ENCODE assay signal across 1 cellular context in the genomic region with DNA sequence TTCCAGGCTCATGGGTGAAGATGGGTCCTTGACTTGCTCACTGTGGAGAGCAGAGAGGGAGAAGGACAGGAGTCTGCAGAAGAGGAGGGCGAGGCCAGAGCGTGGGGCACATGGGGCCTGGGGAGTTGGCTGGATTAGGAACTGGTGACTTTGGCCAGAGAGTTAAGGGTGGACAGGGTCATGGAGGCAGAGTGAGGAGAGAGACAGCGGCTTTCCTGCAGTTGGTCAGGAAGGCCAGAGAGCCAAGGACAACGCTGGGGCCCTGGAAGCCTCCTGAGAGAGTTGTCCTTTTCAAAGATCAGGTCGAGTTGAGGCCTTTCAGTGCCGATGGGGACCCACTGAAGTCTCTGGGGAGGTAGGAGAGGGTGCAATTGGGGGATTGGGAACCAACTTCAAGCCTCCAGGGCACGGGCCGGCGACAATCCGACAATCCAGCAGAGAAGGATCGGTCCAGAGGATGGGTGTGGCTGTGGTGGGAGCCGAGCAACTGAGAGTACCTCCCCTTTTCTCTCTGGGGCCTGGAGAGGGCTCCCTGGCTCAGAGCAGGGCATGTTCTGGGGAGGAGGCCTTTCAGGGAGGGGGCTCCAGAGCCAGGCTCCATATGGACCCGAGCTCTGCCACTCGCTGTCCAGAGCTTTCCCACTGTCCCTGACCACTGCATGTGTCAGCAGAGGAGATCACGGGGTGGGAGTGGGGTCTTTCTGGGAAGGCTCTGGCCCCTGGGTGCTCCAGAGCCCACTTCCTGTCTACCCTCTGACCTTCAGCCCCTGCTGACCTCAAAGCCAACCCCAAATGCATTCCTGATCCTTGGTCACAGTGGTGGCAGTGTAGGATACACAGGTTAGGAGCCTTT.
TF ChIP-seq lines count a peak whose summit lies in the region.

No MANE protein-coding gene starts in this region.

TF ChIP-seq in GM23338, 12 proteins besides CTCF, POLR2A, EP300 and RAD21 (continued from another document):
- TF ChIP-seq, protein P1, sequence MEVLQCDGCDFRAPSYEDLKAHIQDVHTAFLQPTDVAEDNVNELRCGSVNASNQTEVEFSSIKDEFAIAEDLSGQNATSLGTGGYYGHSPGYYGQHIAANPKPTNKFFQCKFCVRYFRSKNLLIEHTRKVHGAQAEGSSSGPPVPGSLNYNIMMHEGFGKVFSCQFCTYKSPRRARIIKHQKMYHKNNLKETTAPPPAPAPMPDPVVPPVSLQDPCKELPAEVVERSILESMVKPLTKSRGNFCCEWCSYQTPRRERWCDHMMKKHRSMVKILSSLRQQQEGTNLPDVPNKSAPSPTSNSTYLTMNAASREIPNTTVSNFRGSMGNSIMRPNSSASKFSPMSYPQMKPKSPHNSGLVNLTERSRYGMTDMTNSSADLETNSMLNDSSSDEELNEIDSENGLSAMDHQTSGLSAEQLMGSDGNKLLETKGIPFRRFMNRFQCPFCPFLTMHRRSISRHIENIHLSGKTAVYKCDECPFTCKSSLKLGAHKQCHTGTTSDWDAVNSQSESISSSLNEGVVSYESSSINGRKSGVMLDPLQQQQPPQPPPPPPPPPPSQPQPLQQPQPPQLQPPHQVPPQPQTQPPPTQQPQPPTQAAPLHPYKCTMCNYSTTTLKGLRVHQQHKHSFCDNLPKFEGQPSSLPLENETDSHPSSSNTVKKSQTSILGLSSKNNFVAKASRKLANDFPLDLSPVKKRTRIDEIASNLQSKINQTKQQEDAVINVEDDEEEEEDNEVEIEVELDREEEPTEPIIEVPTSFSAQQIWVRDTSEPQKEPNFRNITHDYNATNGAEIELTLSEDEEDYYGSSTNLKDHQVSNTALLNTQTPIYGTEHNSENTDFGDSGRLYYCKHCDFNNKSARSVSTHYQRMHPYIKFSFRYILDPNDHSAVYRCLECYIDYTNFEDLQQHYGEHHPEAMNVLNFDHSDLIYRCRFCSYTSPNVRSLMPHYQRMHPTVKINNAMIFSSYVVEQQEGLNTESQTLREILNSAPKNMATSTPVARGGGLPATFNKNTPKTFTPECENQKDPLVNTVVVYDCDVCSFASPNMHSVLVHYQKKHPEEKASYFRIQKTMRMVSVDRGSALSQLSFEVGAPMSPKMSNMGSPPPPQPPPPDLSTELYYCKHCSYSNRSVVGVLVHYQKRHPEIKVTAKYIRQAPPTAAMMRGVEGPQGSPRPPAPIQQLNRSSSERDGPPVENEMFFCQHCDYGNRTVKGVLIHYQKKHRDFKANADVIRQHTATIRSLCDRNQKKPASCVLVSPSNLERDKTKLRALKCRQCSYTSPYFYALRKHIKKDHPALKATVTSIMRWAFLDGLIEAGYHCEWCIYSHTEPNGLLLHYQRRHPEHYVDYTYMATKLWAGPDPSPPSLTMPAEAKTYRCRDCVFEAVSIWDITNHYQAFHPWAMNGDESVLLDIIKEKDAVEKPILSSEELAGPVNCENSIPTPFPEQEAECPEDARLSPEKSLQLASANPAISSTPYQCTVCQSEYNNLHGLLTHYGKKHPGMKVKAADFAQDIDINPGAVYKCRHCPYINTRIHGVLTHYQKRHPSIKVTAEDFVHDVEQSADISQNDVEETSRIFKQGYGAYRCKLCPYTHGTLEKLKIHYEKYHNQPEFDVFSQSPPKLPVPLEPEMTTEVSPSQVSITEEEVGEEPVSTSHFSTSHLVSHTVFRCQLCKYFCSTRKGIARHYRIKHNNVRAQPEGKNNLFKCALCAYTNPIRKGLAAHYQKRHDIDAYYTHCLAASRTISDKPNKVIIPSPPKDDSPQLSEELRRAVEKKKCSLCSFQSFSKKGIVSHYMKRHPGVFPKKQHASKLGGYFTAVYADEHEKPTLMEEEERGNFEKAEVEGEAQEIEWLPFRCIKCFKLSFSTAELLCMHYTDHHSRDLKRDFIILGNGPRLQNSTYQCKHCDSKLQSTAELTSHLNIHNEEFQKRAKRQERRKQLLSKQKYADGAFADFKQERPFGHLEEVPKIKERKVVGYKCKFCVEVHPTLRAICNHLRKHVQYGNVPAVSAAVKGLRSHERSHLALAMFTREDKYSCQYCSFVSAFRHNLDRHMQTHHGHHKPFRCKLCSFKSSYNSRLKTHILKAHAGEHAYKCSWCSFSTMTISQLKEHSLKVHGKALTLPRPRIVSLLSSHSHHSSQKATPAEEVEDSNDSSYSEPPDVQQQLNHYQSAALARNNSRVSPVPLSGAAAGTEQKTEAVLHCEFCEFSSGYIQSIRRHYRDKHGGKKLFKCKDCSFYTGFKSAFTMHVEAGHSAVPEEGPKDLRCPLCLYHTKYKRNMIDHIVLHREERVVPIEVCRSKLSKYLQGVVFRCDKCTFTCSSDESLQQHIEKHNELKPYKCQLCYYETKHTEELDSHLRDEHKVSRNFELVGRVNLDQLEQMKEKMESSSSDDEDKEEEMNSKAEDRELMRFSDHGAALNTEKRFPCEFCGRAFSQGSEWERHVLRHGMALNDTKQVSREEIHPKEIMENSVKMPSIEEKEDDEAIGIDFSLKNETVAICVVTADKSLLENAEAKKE (CRISPR knock-in tag; IDR thresholded peaks at IDR 0.05), result no peak
